In the genomic region with DNA sequence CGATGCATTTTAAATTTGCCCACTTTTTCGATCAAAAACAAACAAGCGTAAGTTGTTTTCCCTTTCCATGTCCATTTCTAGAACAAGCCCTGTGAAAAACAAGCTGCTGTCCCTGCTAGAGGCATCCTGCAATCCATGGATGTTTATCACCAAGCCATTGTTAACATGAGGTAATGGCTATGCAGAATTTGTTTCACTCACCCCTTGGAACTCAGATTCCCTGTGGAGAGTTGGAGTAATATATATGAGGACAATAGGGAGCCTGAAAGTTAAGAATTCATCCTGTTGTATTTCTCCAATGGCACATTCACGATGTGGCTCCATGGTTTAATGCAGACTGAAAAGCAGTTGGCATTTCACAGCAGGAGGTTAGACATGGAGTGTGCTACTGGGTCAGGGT, we compare ENCODE assay signal across 26 cellular contexts. TPM values are rescaled to one million over a fixed set of nuclear protein-coding genes. Genes with fewer than 3 reads are reported as not detected.
"Had no signal": no experiment of that assay in that cellular context is flagged by ENCODE, and none has a peak within 500 bp of the region (broad histone marks: within the 10 kb centered on the region; RNA-seq: fewer than 3 reads in every experiment).

No MANE protein-coding gene starts in this region.

- H3K4me1 Mint-ChIP-seq: naive B cell; nephron; stimulated activated memory B cell treated with anti-CD40 and anti-IgM and Interleukin-4, amounts not matched to agents 10 μg/mL and 1 μg/mL and 100 μg/mL, for 72 hours; stimulated activated naive CD8-positive, alpha-beta T cell treated with anti-CD3 and anti-CD28 coated beads, Interleukin-15, amount 100 ng/mL, for 72 hours had no signal

- H3K4me3 Mint-ChIP-seq: naive B cell; nephron; stimulated activated memory B cell treated with anti-CD40 and anti-IgM and Interleukin-4, amounts not matched to agents 10 μg/mL and 1 μg/mL and 100 μg/mL, for 72 hours; stimulated activated naive CD8-positive, alpha-beta T cell treated with anti-CD3 and anti-CD28 coated beads, Interleukin-15, amount 100 ng/mL, for 72 hours had no signal

- H3K4me1 ChIP-seq: esophagus squamous epithelium, gastroesophageal sphincter, parathyroid adenoma, prostate gland, testis, tibial nerve, upper lobe of right lung, vagina had no signal

- H3K27me3 ChIP-seq: right lobe of liver, testis, tibial nerve, upper lobe of right lung, vagina had no signal

- H2AFZ ChIP-seq: parathyroid adenoma had no signal

- H3K27ac ChIP-seq: esophagus squamous epithelium, gastroesophageal sphincter, parathyroid adenoma, prostate gland, right lobe of liver, testis, tibial nerve, upper lobe of right lung, vagina had no signal

- DNase-seq: effector memory CD8-positive, alpha-beta T cell; esophagus squamous epithelium; foreskin fibroblast; glutamatergic neuron; left colon; left ventricle myocardium superior; mesenchymal stem cell; naive B cell; right lobe of liver; stimulated activated CD4-positive, alpha-beta T cell treated with anti-CD3 and anti-CD28 coated beads, Interleukin-15, amount 100 ng/mL, for 24 hours; stimulated activated CD4-positive, alpha-beta T cell treated with anti-CD3 and anti-CD28 coated beads, Interleukin-1b, Interleukin-23, amount 100 ng/mL, for 48 hours; stimulated activated CD4-positive, alpha-beta T cell treated with anti-CD3 and anti-CD28 coated beads, Interleukin-4, amount 100 ng/mL, for 24 hours; stimulated activated naive CD8-positive, alpha-beta T cell treated with anti-CD3 and anti-CD28 coated beads, Interleukin-15, amount 100 ng/mL, for 72 hours; testis; upper lobe of right lung had no signal

- H3K27ac Mint-ChIP-seq: naive B cell; nephron; stimulated activated memory B cell treated with anti-CD40 and anti-IgM and Interleukin-4, amounts not matched to agents 10 μg/mL and 1 μg/mL and 100 μg/mL, for 72 hours; stimulated activated naive CD8-positive, alpha-beta T cell treated with anti-CD3 and anti-CD28 coated beads, Interleukin-15, amount 100 ng/mL, for 72 hours had no signal

- H3K36me3 Mint-ChIP-seq: naive B cell; stimulated activated memory B cell treated with anti-CD40 and anti-IgM and Interleukin-4, amounts not matched to agents 10 μg/mL and 1 μg/mL and 100 μg/mL, for 72 hours had no signal

- H3K9ac ChIP-seq: parathyroid adenoma had no signal

- H3K9me3 ChIP-seq: esophagus squamous epithelium, gastroesophageal sphincter, prostate gland, right lobe of liver, testis, tibial nerve, upper lobe of right lung, vagina had no signal

- H3K79me2 ChIP-seq: parathyroid adenoma had no signal

- H3K27me3 Mint-ChIP-seq: effector memory CD8-positive, alpha-beta T cell; stimulated activated memory B cell treated with anti-CD40 and anti-IgM and Interleukin-4, amounts not matched to agents 10 μg/mL and 1 μg/mL and 100 μg/mL, for 72 hours; stimulated activated naive CD8-positive, alpha-beta T cell treated with anti-CD3 and anti-CD28 coated beads, Interleukin-15, amount 100 ng/mL, for 72 hours had no signal

- ATAC-seq: effector memory CD8-positive, alpha-beta T cell; gastroesophageal sphincter; left colon; left ventricle myocardium superior; right lobe of liver; stimulated activated memory B cell treated with anti-CD40 and anti-IgM and Interleukin-4, amounts not matched to agents 10 μg/mL and 1 μg/mL and 100 μg/mL, for 72 hours; stimulated activated naive CD8-positive, alpha-beta T cell treated with anti-CD3 and anti-CD28 coated beads, Interleukin-15, amount 100 ng/mL, for 72 hours; upper lobe of right lung had no signal

- H3K36me3 ChIP-seq: esophagus squamous epithelium, gastroesophageal sphincter, prostate gland, tibial nerve, upper lobe of right lung, vagina had no signal

- H3K9me3 Mint-ChIP-seq: effector memory CD8-positive, alpha-beta T cell; nephron; stimulated activated memory B cell treated with anti-CD40 and anti-IgM and Interleukin-4, amounts not matched to agents 10 μg/mL and 1 μg/mL and 100 μg/mL, for 72 hours had no signal

- H3K4me3 ChIP-seq: esophagus squamous epithelium, gastroesophageal sphincter, lung, prostate gland, right lobe of liver, testis, tibial nerve, upper lobe of right lung, vagina had no signal

RNA-seq across cellular contexts. Expression of a gene that starts 32.3 kb away (rescaled TPM):
- total RNA-seq: epithelial cell of proximal tubule, kidney epithelial cell, renal cortical epithelial cell had no signal
